ENCODE assay signal across 28 cellular contexts in genomic region chr6:63114610-63115009, GRCh38.
A peak's percentile ranks its signal among the peaks of the same experiment; 100 is the strongest.
DNase-seq lines count a peak whose midpoint lies in the region; ATAC-seq, FAIRE-seq and TF ChIP-seq lines count a peak whose summit lies in the region.
"Had no signal": no experiment of that assay in that cellular context is flagged by ENCODE, and none has a peak within 500 bp of the region (broad histone marks: within the 10 kb centered on the region; RNA-seq: fewer than 3 reads in every experiment).

No MANE protein-coding gene starts in this region.

- H2BK15ac ChIP-seq in neuronal stem cell (ENCODE audit: low read length) = no peak overlapping the region

- intact Hi-C loops in activated CD4-positive, alpha-beta T cell treated with anti-CD3 and anti-CD28 coated beads, Interleukin-2, amount 10 ng/mL, durations not matched to agents 24 days and 14 days (cut with micrococcal nuclease) = no loop called here

- H3K27ac Mint-ChIP-seq in activated CD4-positive, alpha-beta T cell treated with anti-CD3 and anti-CD28 coated beads, Interleukin-2, amount 10 ng/mL, durations not matched to agents 24 days and 14 days = no peak overlapping the region
- H3K27ac Mint-ChIP-seq: activated B cell treated with CpG ODN at 0.5 μM for 24 hours; activated CD4-positive, alpha-beta memory T cell treated with anti-CD3 and anti-CD28 coated beads, Interleukin-2, amount 10 ng/mL, durations not matched to agents 7 days and 5 days; activated naive CD4-positive, alpha-beta T cell treated with anti-CD3 and anti-CD28 coated beads for 36 hours; B cell; mesothelial cell of epicardium; natural killer cell had no signal

- no peaks in the 10 kb centered on the region for H3K27me3 Mint-ChIP-seq in activated CD4-positive, alpha-beta T cell treated with anti-CD3 and anti-CD28 coated beads, Interleukin-2, amount 10 ng/mL, durations not matched to agents 24 days and 14 days
- H3K27me3 Mint-ChIP-seq: activated B cell treated with CpG ODN at 0.5 μM for 24 hours; activated CD4-positive, alpha-beta memory T cell treated with anti-CD3 and anti-CD28 coated beads, Interleukin-2, amount 10 ng/mL, durations not matched to agents 7 days and 5 days; B cell had no signal

- no peaks in the 10 kb centered on the region for H3K9me3 ChIP-seq in neuronal stem cell (replicated peaks in 1 of 2; ENCODE audit: control insufficient read depth in 2 of 2, insufficient read depth in 1 of 2, low read depth in 1 of 2, low read length in 2 of 2)
- H3K9me3 ChIP-seq: right lobe of liver had no signal

- H3K18ac ChIP-seq in neuronal stem cell (ENCODE audit: low read length) = no peak overlapping the region

- H2BK12ac ChIP-seq in neuronal stem cell (ENCODE audit: low read length) = no peak overlapping the region

- H4K91ac ChIP-seq in neuronal stem cell (ENCODE audit: low read depth, low read length, poor library complexity) = no peak overlapping the region

- no peak overlapping the region for H4K8ac ChIP-seq in neuronal stem cell (ENCODE audit: low read depth, low read length)

- H2BK120ac ChIP-seq in neuronal stem cell (ENCODE audit: low read depth, low read length) = no peak overlapping the region

- no peaks in the 10 kb centered on the region for H3K79me1 ChIP-seq in neuronal stem cell (ENCODE audit: low read depth, low read length)

- H3K4me3 ChIP-seq in neuronal stem cell (ENCODE audit: low read length in 2 of 2) = no peak overlapping the region
- H3K4me3 ChIP-seq: cardiac muscle cell, right lobe of liver had no signal

- no peaks in the 10 kb centered on the region for H3K36me3 ChIP-seq in neuronal stem cell (replicated peaks in 1 of 2; ENCODE audit: control insufficient read depth in 2 of 2, insufficient read depth in 2 of 2, low read length in 2 of 2)
- H3K36me3 ChIP-seq: cardiac muscle cell, right lobe of liver had no signal

- peak; percentile 50 for FAIRE-seq in GM18507 (lab: Jason Lieb, UNC)
- FAIRE-seq in H54 (lab: Jason Lieb, UNC) = no peak
- FAIRE-seq: endometrium, H1, HepG2 had no signal

- no peaks in the 10 kb centered on the region for H3K9me3 Mint-ChIP-seq in activated CD4-positive, alpha-beta T cell treated with anti-CD3 and anti-CD28 coated beads, Interleukin-2, amount 10 ng/mL, durations not matched to agents 24 days and 14 days
- H3K9me3 Mint-ChIP-seq: activated B cell treated with CpG ODN at 0.5 μM for 24 hours; activated naive CD4-positive, alpha-beta T cell treated with anti-CD3 and anti-CD28 coated beads for 36 hours had no signal

- H3K4me1 ChIP-seq in neuronal stem cell (ENCODE audit: control insufficient read depth in 2 of 2, insufficient read depth in 1 of 2, low read depth in 1 of 2, low read length in 2 of 2) = no peaks in the 10 kb centered on the region
- H3K4me1 ChIP-seq: right lobe of liver had no signal

- H3K23ac ChIP-seq in neuronal stem cell (ENCODE audit: low read depth, low read length, poor library complexity) = no peak overlapping the region

- no peaks in the 10 kb centered on the region for H3K36me3 Mint-ChIP-seq in activated CD4-positive, alpha-beta T cell treated with anti-CD3 and anti-CD28 coated beads, Interleukin-2, amount 10 ng/mL, durations not matched to agents 24 days and 14 days (ENCODE audit: low read depth)
- H3K36me3 Mint-ChIP-seq: mesothelial cell of epicardium, natural killer cell had no signal

- H3K14ac ChIP-seq in neuronal stem cell (ENCODE audit: low read length) = no peak overlapping the region

- no peak overlapping the region for H3K4me3 Mint-ChIP-seq in activated CD4-positive, alpha-beta T cell treated with anti-CD3 and anti-CD28 coated beads, Interleukin-2, amount 10 ng/mL, durations not matched to agents 24 days and 14 days
- H3K4me3 Mint-ChIP-seq: activated B cell treated with CpG ODN at 0.5 μM for 24 hours; activated CD4-positive, alpha-beta memory T cell treated with anti-CD3 and anti-CD28 coated beads, Interleukin-2, amount 10 ng/mL, durations not matched to agents 7 days and 5 days; activated naive CD4-positive, alpha-beta T cell treated with anti-CD3 and anti-CD28 coated beads for 36 hours; B cell; mesothelial cell of epicardium; natural killer cell had no signal

- ATAC-seq in GM19397 (IDR thresholded peaks at IDR 0.05; ENCODE audit: unreplicated experiment) = peak; percentile 59
- ATAC-seq in HG02623 (IDR thresholded peaks at IDR 0.05; ENCODE audit: unreplicated experiment) = peak; percentile 89
- peak; percentile 91 for ATAC-seq in HG03196 (IDR thresholded peaks at IDR 0.05; ENCODE audit: unreplicated experiment)
- no peak for ATAC-seq in HG03025 (IDR thresholded peaks at IDR 0.05; ENCODE audit: low FRiP score, unreplicated experiment)
- ATAC-seq: HepG2, left lobe of liver, natural killer cell, right lobe of liver had no signal

- no peak overlapping the region for H2BK5ac ChIP-seq in neuronal stem cell (ENCODE audit: low read length)

- H3K4me2 ChIP-seq in neuronal stem cell (ENCODE audit: insufficient read depth, low read length, poor library complexity, severe bottlenecking) = no peak overlapping the region

- TF ChIP-seq POLR2A in H54 (IDR thresholded peaks at IDR 0.05; ENCODE audit: low read depth, low read length) = no peak

- no peaks in the 10 kb centered on the region for H3K4me1 Mint-ChIP-seq in activated CD4-positive, alpha-beta T cell treated with anti-CD3 and anti-CD28 coated beads, Interleukin-2, amount 10 ng/mL, durations not matched to agents 24 days and 14 days
- H3K4me1 Mint-ChIP-seq: activated B cell treated with CpG ODN at 0.5 μM for 24 hours; activated CD4-positive, alpha-beta memory T cell treated with anti-CD3 and anti-CD28 coated beads, Interleukin-2, amount 10 ng/mL, durations not matched to agents 7 days and 5 days; B cell; mesothelial cell of epicardium; natural killer cell had no signal

- no peak overlapping the region for H3K9ac ChIP-seq in neuronal stem cell (ENCODE audit: low read depth, low read length, poor library complexity)

- no peak overlapping the region for H3K4ac ChIP-seq in neuronal stem cell (ENCODE audit: low read length)

- no peak overlapping the region for H3K27ac ChIP-seq in neuronal stem cell (replicated peaks; ENCODE audit: low read length)
- H3K27ac ChIP-seq: cardiac muscle cell, right lobe of liver, RWPE1 had no signal

- H2AK5ac ChIP-seq in neuronal stem cell (ENCODE audit: low read depth, low read length) = no peak overlapping the region

- no peak overlapping the region for H2AFZ ChIP-seq in neuronal stem cell (ENCODE audit: low read length)

- no peak for DNase-seq in GM18507 (ENCODE audit: extremely low spot score, insufficient read length, low read depth)
- DNase-seq in H54 (ENCODE audit: insufficient read length, low spot score) = no peak
- no peak for DNase-seq in neuronal stem cell (ENCODE audit: low spot score)
- DNase-seq in activated CD4-positive, alpha-beta T cell treated with anti-CD3 and anti-CD28 coated beads, Interleukin-2, amount 10 ng/mL, durations not matched to agents 24 days and 14 days = no peak
- DNase-seq: 8988T; activated B cell treated with CpG ODN at 0.5 μM for 24 hours; activated CD4-positive, alpha-beta memory T cell treated with anti-CD3 and anti-CD28 coated beads, Interleukin-2, amount 10 ng/mL, durations not matched to agents 7 days and 5 days; activated naive CD4-positive, alpha-beta T cell treated with anti-CD3 and anti-CD28 coated beads for 36 hours; head of caudate nucleus; natural killer cell; NCI-H1417; NCI-H524 treated with DMSO at 0.1 percent for 48 hours; right lobe of liver; stimulated activated CD4-positive, alpha-beta T cell treated with anti-CD3 and anti-CD28 coated beads, Interleukin-15, amount 100 ng/mL, for 24 hours; substantia nigra; T1000 had no signal

- H3K27me3 ChIP-seq in neuronal stem cell (ENCODE audit: control insufficient read depth in 3 of 3, insufficient read depth in 3 of 3, low read depth in 1 of 3, low read length in 3 of 3) = no peaks in the 10 kb centered on the region
- H3K27me3 ChIP-seq: cardiac muscle cell, right lobe of liver had no signal
